In genomic region chr17:4072487-4073157, GRCh38 we compare ENCODE assay signal across 14 cellular contexts.
A peak's percentile ranks its signal among the peaks of the same experiment; 100 is the strongest.
DNase-seq lines count a peak whose midpoint lies in the region; ATAC-seq and TF ChIP-seq lines count a peak whose summit lies in the region.
"Had no signal": no experiment of that assay in that cellular context is flagged by ENCODE, and none has a peak within 500 bp of the region (broad histone marks: within the 10 kb centered on the region; RNA-seq: fewer than 3 reads in every experiment).

No MANE protein-coding gene starts in this region.

- intact Hi-C loops in spleen (cut with DNase I; ENCODE audit: low total_unique reads) (no loop called here), Right ventricle myocardium superior (cut with DNase I) (no loop called here)

- H3K4me1 ChIP-seq in spleen, result peaks cover 0 to 19% (median 13%) of the 10 kb centered on the region in 6 donors
- H3K4me1 ChIP-seq in CD8-positive, alpha-beta memory T cell (ENCODE audit: insufficient read depth, low read length), result no peaks in the 10 kb centered on the region
- H3K4me1 ChIP-seq: breast epithelium, esophagus squamous epithelium had no signal

- no peaks in the 10 kb centered on the region for H3K9me3 Mint-ChIP-seq in stimulated activated naive B cell treated with anti-CD40 and anti-IgM and Interleukin-4, amounts not matched to agents 10 μg/mL and 1 μg/mL and 100 μg/mL, for 72 hours
- no peaks in the 10 kb centered on the region for H3K9me3 Mint-ChIP-seq in CD8-positive, alpha-beta memory T cell
- H3K9me3 Mint-ChIP-seq: activated B cell treated with CpG ODN at 0.5 μM for 24 hours had no signal

- CTCF ChIA-PET in CD8-positive, alpha-beta memory T cell (lab: Charles Lee), result interaction anchor here (0.5 to 4.6 kb wide), 3 partner anchors 26 to 159 kb away, joined by 3 to 30 read pairs (median 5); no protein-coding TSS in a partner anchor

- H3K9me3 ChIP-seq in spleen, result no peaks in the 10 kb centered on the region
- no peaks in the 10 kb centered on the region for H3K9me3 ChIP-seq in CD8-positive, alpha-beta memory T cell (ENCODE audit: low read length)
- H3K9me3 ChIP-seq: breast epithelium, esophagus squamous epithelium had no signal

- H3K27ac ChIP-seq in spleen, result no peak overlapping the region
- no peak overlapping the region for H3K27ac ChIP-seq in CD8-positive, alpha-beta memory T cell (ENCODE audit: low read depth, low read length)
- H3K27ac ChIP-seq: breast epithelium had no signal

- H3K27me3 Mint-ChIP-seq in stimulated activated naive B cell treated with anti-CD40 and anti-IgM and Interleukin-4, amounts not matched to agents 10 μg/mL and 1 μg/mL and 100 μg/mL, for 72 hours, result no peaks in the 10 kb centered on the region
- H3K27me3 Mint-ChIP-seq in CD8-positive, alpha-beta memory T cell, result no peaks in the 10 kb centered on the region
- H3K27me3 Mint-ChIP-seq: activated B cell treated with CpG ODN at 0.5 μM for 24 hours had no signal

- H3K36me3 ChIP-seq in spleen, result peaks cover 6 to 100% (median 94%) of the 10 kb centered on the region in 6 donors
- H3K36me3 ChIP-seq in CD8-positive, alpha-beta memory T cell (ENCODE audit: insufficient read depth, low read length), result peaks cover 64% of the 10 kb centered on the region

- in situ Hi-C loops in astrocyte of the cerebellum (cut with HindIII; ENCODE audit: low sequenced_read_pairs), result loop anchor here (5.0 kb wide), 1 partner anchor 35 kb away; no protein-coding TSS in a partner anchor

- H3K4me1 Mint-ChIP-seq in stimulated activated naive B cell treated with anti-CD40 and anti-IgM and Interleukin-4, amounts not matched to agents 10 μg/mL and 1 μg/mL and 100 μg/mL, for 72 hours, result peaks cover 24 to 40% of the 10 kb centered on the region in 2 donors
- H3K4me1 Mint-ChIP-seq in CD8-positive, alpha-beta memory T cell, result no peaks in the 10 kb centered on the region

- TF ChIP-seq POLR2A in spleen (IDR thresholded peaks at IDR 0.05), result no peak

- peak overlapping the region; percentile 14 for H3K27ac Mint-ChIP-seq in stimulated activated naive B cell treated with anti-CD40 and anti-IgM and Interleukin-4, amounts not matched to agents 10 μg/mL and 1 μg/mL and 100 μg/mL, for 72 hours
- peak overlapping the region in 1 of 8 donors; percentile 21 for H3K27ac Mint-ChIP-seq in CD8-positive, alpha-beta memory T cell

- no peaks in the 10 kb centered on the region for H3K27me3 ChIP-seq in spleen (replicated peaks in 1 of 7)
- H3K27me3 ChIP-seq in CD8-positive, alpha-beta memory T cell (ENCODE audit: insufficient read depth, low read length, poor library complexity, severe bottlenecking), result no peaks in the 10 kb centered on the region
- H3K27me3 ChIP-seq: breast epithelium, esophagus squamous epithelium had no signal

- 85 to 96% (median 91%) methylated on average over 4 of the region's 4 CpGs for WGBS in spleen, 5 donors

- peaks cover 51 to 75% of the 10 kb centered on the region in 2 donors for H3K36me3 Mint-ChIP-seq in stimulated activated naive B cell treated with anti-CD40 and anti-IgM and Interleukin-4, amounts not matched to agents 10 μg/mL and 1 μg/mL and 100 μg/mL, for 72 hours
- peaks cover 18 to 88% (median 35%) of the 10 kb centered on the region in 3 donors for H3K36me3 Mint-ChIP-seq in CD8-positive, alpha-beta memory T cell

- no peak overlapping the region for H3K4me3 ChIP-seq in astrocyte of the cerebellum (ENCODE audit: low read depth, low read length)
- H3K4me3 ChIP-seq in spleen, result no peak overlapping the region
- H3K4me3 ChIP-seq in CD8-positive, alpha-beta memory T cell (ENCODE audit: low read length), result no peak overlapping the region
- H3K4me3 ChIP-seq: breast epithelium, esophagus squamous epithelium had no signal

- POLR2A ChIA-PET in CD8-positive, alpha-beta memory T cell (lab: Charles Lee), result no interaction called here

- ATAC-seq in stimulated activated naive B cell treated with anti-CD40 and anti-IgM and Interleukin-4, amounts not matched to agents 10 μg/mL and 1 μg/mL and 100 μg/mL, for 72 hours (replicated peaks), result no peak
- ATAC-seq in Right ventricle myocardium superior (ENCODE audit: poor library complexity) (no peak), HG03442 (IDR thresholded peaks at IDR 0.05; ENCODE audit: unreplicated experiment) (no peak)

- DNase-seq in GM04503 (ENCODE audit: low read depth), result peak; percentile 39
- DNase-seq in astrocyte of the cerebellum (ENCODE audit: low read depth), result peak; percentile 35
- DNase-seq in hepatic stellate cell (ENCODE audit: low spot score), result peak; percentile 67
- DNase-seq in stimulated activated naive B cell treated with anti-CD40 and anti-IgM and Interleukin-4, amounts not matched to agents 10 μg/mL and 1 μg/mL and 100 μg/mL, for 72 hours, result no peak
- no peak for DNase-seq in spleen
- no peak for DNase-seq in Right ventricle myocardium superior
- DNase-seq in CD8-positive, alpha-beta memory T cell, result no peak
- DNase-seq: activated B cell treated with CpG ODN at 0.5 μM for 24 hours, DMS53, esophagus squamous epithelium, kidney glomerular epithelial cell, NCI-H2081 treated with DMSO at 0.1 percent for 48 hours had no signal

- TF ChIP-seq CTCF in astrocyte of the cerebellum (IDR thresholded peaks at IDR 0.05; ENCODE audit: low read depth, low read length, missing control alignments), result no peak
- no peak for TF ChIP-seq CTCF in spleen (IDR thresholded peaks at IDR 0.05 in 8 of 11, conservative IDR thresholded peaks at IDR 0.05 in 3 of 11)

- H3K4me3 Mint-ChIP-seq in stimulated activated naive B cell treated with anti-CD40 and anti-IgM and Interleukin-4, amounts not matched to agents 10 μg/mL and 1 μg/mL and 100 μg/mL, for 72 hours, result no peak overlapping the region
- no peak overlapping the region for H3K4me3 Mint-ChIP-seq in CD8-positive, alpha-beta memory T cell
- H3K4me3 Mint-ChIP-seq: activated B cell treated with CpG ODN at 0.5 μM for 24 hours had no signal

Comparison
In these comparisons a context has a peak if more than half of its experiments do, and no peak if none do; other contexts are left out.
1. DNase-seq: peak in GM04503 (single experiment), astrocyte of the cerebellum (single experiment) and hepatic stellate cell (single experiment); none in stimulated activated naive B cell treated with anti-CD40 and anti-IgM and Interleukin-4, amounts not matched to agents 10 μg/mL and 1 μg/mL and 100 μg/mL, for 72 hours (single experiment), spleen (single experiment), Right ventricle myocardium superior (single experiment) and CD8-positive, alpha-beta memory T cell (0 of 5).